8 cellular contexts compared by ENCODE assay signal in genomic region chr17:7838291-7839075, GRCh38. TPM values are rescaled to one million over a fixed set of nuclear protein-coding genes. Genes with fewer than 3 reads are reported as not detected.
A peak's percentile ranks its signal among the peaks of the same experiment; 100 is the strongest.
DNase-seq lines count a peak whose midpoint lies in the region; ATAC-seq and TF ChIP-seq lines count a peak whose summit lies in the region.

No MANE protein-coding gene starts in this region.

- peak overlapping the region; percentile 92 for H3K27ac ChIP-seq in OCI-LY7 (ENCODE audit: low read depth, low read length, poor library complexity, severe bottlenecking)
- peak overlapping the region in 2 of 3 donors; percentile 31 to 47 for H3K27ac ChIP-seq in right lobe of liver
- peak overlapping the region; percentile 3 to 89 for H3K27ac ChIP-seq in tibial artery

- no peak for TF ChIP-seq POLR2A in right lobe of liver (IDR thresholded peaks at IDR 0.05)

- no peak overlapping the region for H3K4me3 ChIP-seq in H7 (ENCODE audit: insufficient read depth, low read depth, low read length)
- H3K4me3 ChIP-seq in OCI-LY7 (ENCODE audit: low read depth, low read length, poor library complexity, severe bottlenecking) = peak overlapping the region; percentile 79
- peak overlapping the region; percentile 44 to 77 for H3K4me3 ChIP-seq in cardiac fibroblast (replicated peaks in 1 of 2; ENCODE audit: low read depth in 2 of 2, low read length in 2 of 2)
- H3K4me3 ChIP-seq in right lobe of liver = no peak overlapping the region
- peak overlapping the region; percentile 3 to 9 for H3K4me3 ChIP-seq in tibial artery

- CTCF ChIA-PET in OCI-LY7 (lab: Charles Lee; ENCODE audit: unreplicated experiment) = no interaction called here

- intact Hi-C loops in OCI-LY7 (cut with micrococcal nuclease; ENCODE audit: unreplicated experiment) (loop anchor here (1.0 to 10.0 kb wide), 6 partner anchors 48 to 586 kb away; partner anchors contain the start of genes CTDNEP1, ELP5, HES7 and PER1), right lobe of liver (cut with DNase I) (no loop called here), tibial artery (cut with DNase I; ENCODE audit: low total_unique reads) (no loop called here)

- H3K36me3 ChIP-seq in H7 (replicated peaks; ENCODE audit: control insufficient read depth, insufficient read depth, low read length) (no peaks in the 10 kb centered on the region), OCI-LY7 (ENCODE audit: insufficient read depth, low read length) (peaks cover 12% of the 10 kb centered on the region; the same call in 1 of the 2 replicates), right lobe of liver (no peaks in the 10 kb centered on the region), tibial artery (no peaks in the 10 kb centered on the region)

- TF ChIP-seq CTCF in OCI-LY7 (conservative IDR thresholded peaks at IDR 0.05; ENCODE audit: low read length) = no peak
- TF ChIP-seq CTCF in cardiac fibroblast (IDR thresholded peaks at IDR 0.05; ENCODE audit: low read depth, low read length) = no peak
- TF ChIP-seq CTCF in right lobe of liver (IDR thresholded peaks at IDR 0.05) = no peak
- no peak for TF ChIP-seq CTCF in tibial artery (IDR thresholded peaks at IDR 0.05)

- ATAC-seq in right lobe of liver = no peak
- ATAC-seq in HG02870 (IDR thresholded peaks at IDR 0.05; ENCODE audit: unreplicated experiment) = no peak

- DNase-seq in Ammon's horn (ENCODE audit: low spot score) = peak; percentile 66
- DNase-seq in H7 = peak; percentile 83
- peak; percentile 91 for DNase-seq in OCI-LY7 (ENCODE audit: low spot score)
- peak; percentile 55 to 93 for DNase-seq in cardiac fibroblast (ENCODE audit: low read depth in 2 of 2)
- peak in 1 of 3 donors; percentile 67 for DNase-seq in right lobe of liver
- peak in 1 of 2 donors; percentile 62 for DNase-seq in tibial artery
- DNase-seq in NCI-H2107 (lab: John Stamatoyannopoulos, UW) = no peak

- H4K20me1 ChIP-seq in OCI-LY7 (ENCODE audit: insufficient read depth, low read length) = peaks cover 13% of the 10 kb centered on the region; the same call in 1 of the 2 replicates

- H3K4me2 ChIP-seq in OCI-LY7 (ENCODE audit: low read length) = peak overlapping the region; percentile 95

- POLR2A ChIA-PET in OCI-LY7 (lab: Charles Lee) = interaction anchor here (0.6 to 3.0 kb wide), 3 partner anchors 12 to 342 kb away, joined by 3 to 10 read pairs (median 5); partner anchors contain the start of gene NAA38

- no peak overlapping the region for H2AFZ ChIP-seq in OCI-LY7 (ENCODE audit: low read length)

- H3K9me3 ChIP-seq in OCI-LY7 (ENCODE audit: low read length) (no peaks in the 10 kb centered on the region), right lobe of liver (no peaks in the 10 kb centered on the region), tibial artery (no peaks in the 10 kb centered on the region)

- WGBS in right lobe of liver (ENCODE audit: insufficient coverage, low coverage, low lambda C conversion rate, missing lambda C conversion rate) = 3% methylated on average over 5 of the region's 8 CpGs

- no peaks in the 10 kb centered on the region for H3K9me2 ChIP-seq in OCI-LY7 (ENCODE audit: insufficient read depth, low read length)

- peaks cover 41% of the 10 kb centered on the region for H3K4me1 ChIP-seq in OCI-LY7 (ENCODE audit: insufficient read depth, low read length, poor library complexity, severe bottlenecking)
- H3K4me1 ChIP-seq in right lobe of liver = peaks cover 0 to 46% (median 5%) of the 10 kb centered on the region in 4 donors
- peaks cover 4 to 57% (median 44%) of the 10 kb centered on the region in 4 donors for H3K4me1 ChIP-seq in tibial artery

- peaks cover 40% of the 10 kb centered on the region; the same call in 1 of the 2 replicates for H3K79me2 ChIP-seq in OCI-LY7 (ENCODE audit: insufficient read depth, low read depth, low read length)

- BruUV-seq in OCI-LY7 (replicated peaks; lab: Mats Ljungman, UMichigan) = TSS peak; percentile 63

- peaks cover 39% of the 10 kb centered on the region for H3K27me3 ChIP-seq in H7 (ENCODE audit: control insufficient read depth, insufficient read depth, low read length)
- H3K27me3 ChIP-seq in right lobe of liver = no peaks in the 10 kb centered on the region
- H3K27me3 ChIP-seq in tibial artery = no peaks in the 10 kb centered on the region

RNA-seq across cellular contexts. Expression of gene KDM6B, which starts 4.5 kb away (rescaled TPM):
- 1.1 and 1.6 TPM in 2 replicates for total RNA-seq in H7 (2014; rRNA removed; shearing (Covaris generic))
- total RNA-seq in OCI-LY7 (2014; rRNA removed; shearing (Covaris generic)) = 4.4 and 10.0 TPM in 2 replicates
- total RNA-seq in OCI-LY7 (2022) (46.4 and 62.9 TPM in 2 replicates), right lobe of liver (10 to 100 TPM in 4 of 6 experiments, 1 to 10 TPM in 2; 6.1 to 12.8 (median 10.9) TPM)

RNA-seq across cellular contexts. Expression of gene TMEM88, which starts 16.4 kb away (rescaled TPM):
- 7.2 and 27.0 TPM in 2 replicates for total RNA-seq in H7 (2014; rRNA removed; shearing (Covaris generic))
- total RNA-seq in OCI-LY7 (2014; rRNA removed; shearing (Covaris generic)) = 0.41 TPM in 1 of 2 replicates, not detected in the other
- 3.8 and 4.0 TPM in 2 replicates for total RNA-seq in OCI-LY7 (2022)
- total RNA-seq in right lobe of liver = 1 to 10 TPM in 4 of 6 experiments, under 1 TPM in 2; 0.74 to 2.4 (median 1.2) TPM

RNA-seq across cellular contexts. Expression of gene NAA38, which starts 18.9 kb away (rescaled TPM):
- total RNA-seq in H7 (2014; rRNA removed; shearing (Covaris generic)) = 59.0 and 81.9 TPM in 2 replicates
- 168 and 205 TPM in 2 replicates for total RNA-seq in OCI-LY7 (2014; rRNA removed; shearing (Covaris generic))
- 149 and 153 TPM in 2 replicates for total RNA-seq in OCI-LY7 (2022)
- 10 to 100 TPM; 27.2 to 43.0 (median 30.8) TPM for total RNA-seq in right lobe of liver

RNA-seq across cellular contexts. Expression of gene CYB5D1, which starts 19.3 kb away (rescaled TPM):
- 10.2 and 10.3 TPM in 2 replicates for total RNA-seq in H7 (2014; rRNA removed; shearing (Covaris generic))
- total RNA-seq in OCI-LY7 (2014; rRNA removed; shearing (Covaris generic)) = 16.9 and 18.1 TPM in 2 replicates
- total RNA-seq in OCI-LY7 (2022) (19.3 and 24.8 TPM in 2 replicates), right lobe of liver (10 to 100 TPM in 1 of 6 experiments, 1 to 10 TPM in 5; 6.0 to 11.7 (median 7.4) TPM)

RNA-seq across cellular contexts. Expression of gene CHD3, which starts 50.1 kb away (rescaled TPM):
- 30.1 TPM in 2 replicates for total RNA-seq in H7 (2014; rRNA removed; shearing (Covaris generic))
- total RNA-seq in OCI-LY7 (2014; rRNA removed; shearing (Covaris generic)) = 42.5 and 59.6 TPM in 2 replicates
- total RNA-seq in OCI-LY7 (2022) (124 and 126 TPM in 2 replicates), right lobe of liver (1 to 10 TPM; 3.2 to 7.2 (median 5.1) TPM)

Comparison
In these comparisons a context has a peak if more than half of its experiments do, and no peak if none do; other contexts are left out.
1. H3K4me3 ChIP-seq: peak in OCI-LY7 (single experiment), cardiac fibroblast (2 of 2) and tibial artery (2 of 2); none in H7 (single experiment) and right lobe of liver (0 of 3).
2. H3K27ac ChIP-seq: peak in every context shown above with its lines; median percentile 92 in OCI-LY7; 46 in tibial artery; 39 in right lobe of liver.